ENCODE assay signal across 27 cellular contexts in the genomic region with DNA sequence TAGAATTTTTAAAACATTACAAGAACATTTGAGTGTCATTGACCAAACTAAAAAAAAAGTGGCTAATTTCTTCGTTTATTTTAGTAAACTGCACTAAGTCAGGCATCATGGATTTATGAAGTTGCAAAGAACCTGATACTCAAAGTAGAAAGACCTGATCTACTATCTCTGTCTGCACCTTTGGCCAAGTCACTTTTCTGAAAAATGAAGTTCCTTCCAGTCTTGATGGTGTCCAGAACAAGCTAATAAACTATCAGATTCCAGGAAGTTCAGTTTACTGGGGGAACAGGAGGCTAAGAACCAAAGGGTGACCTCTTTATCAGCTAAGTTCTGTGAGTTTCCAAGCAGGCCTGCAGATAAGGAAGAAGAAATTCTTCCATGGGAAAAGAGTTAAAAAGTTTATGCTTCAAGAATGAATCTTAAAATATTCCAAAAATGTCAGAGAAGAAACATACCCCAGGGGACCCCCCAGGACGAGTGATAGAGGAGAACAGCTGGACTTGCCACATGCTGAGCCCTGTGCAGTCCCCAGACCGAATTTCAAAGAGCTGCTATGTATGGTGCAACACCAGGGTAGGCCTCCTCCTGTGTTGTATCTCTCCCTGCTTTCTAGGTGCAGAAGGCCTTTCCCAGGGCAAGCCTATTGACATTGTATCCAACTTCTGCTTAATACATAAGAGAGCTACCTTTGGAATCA.
DNase-seq lines count a peak whose midpoint lies in the region; ATAC-seq, FAIRE-seq and TF ChIP-seq lines count a peak whose summit lies in the region.
"Had no signal": no experiment of that assay in that cellular context is flagged by ENCODE, and none has a peak within 500 bp of the region (broad histone marks: within the 10 kb centered on the region; RNA-seq: fewer than 3 reads in every experiment).

No MANE protein-coding gene starts in this region.

- no peak for TF ChIP-seq RAD21 in HepG2 (CRISPR knock-in tag; IDR thresholded peaks at IDR 0.05)

- H3K4me3 ChIP-seq in cardiac muscle cell (no peak overlapping the region), right atrium auricular region (no peak overlapping the region), brain microvascular endothelial cell (ENCODE audit: low read depth, low read length) (no peak overlapping the region), HepG2 (replicated peaks in 1 of 3; ENCODE audit: insufficient read depth in 1 of 3, low read depth in 2 of 3, low read length in 3 of 3) (no peak overlapping the region), thyroid gland (replicated peaks in 1 of 3) (no peak overlapping the region), esophagus squamous epithelium (no peak overlapping the region), dorsolateral prefrontal cortex (no peak overlapping the region)
- H3K4me3 ChIP-seq: breast epithelium, right lobe of liver, SK-N-MC had no signal

- BruUV-seq in HepG2 (replicated peaks; lab: Mats Ljungman, UMichigan), result no TSS peak

- H3K36me3 ChIP-seq in cardiac muscle cell (no peaks in the 10 kb centered on the region), right atrium auricular region (no peaks in the 10 kb centered on the region), brain microvascular endothelial cell (replicated peaks) (no peaks in the 10 kb centered on the region), HepG2 (replicated peaks in 1 of 2; ENCODE audit: control insufficient read depth in 1 of 2, insufficient read depth in 2 of 2, low read length in 2 of 2) (no peaks in the 10 kb centered on the region), thyroid gland (no peaks in the 10 kb centered on the region), esophagus squamous epithelium (no peaks in the 10 kb centered on the region)
- H3K36me3 ChIP-seq: breast epithelium, right lobe of liver had no signal

- CTCF ChIA-PET in HepG2 (lab: Yijun Ruan, JAX; ENCODE audit: low intra/inter-chr PET ratio, low total read pairs), result no interaction called here

- in situ Hi-C loops in brain microvascular endothelial cell (cut with HindIII; ENCODE audit: low pct_ligation_motif_present, low sequenced_read_pairs), result no loop called here
- in situ Hi-C loops in HepG2 (cut with HindIII; ENCODE audit: extremely low pct_ligation_motif_present, low pct_unique_long_range_greater_than_20kb), result no loop called here

- TF ChIP-seq POLR2A in HepG2 (IDR thresholded peaks at IDR 0.05; ENCODE audit: insufficient read depth in 1 of 2, low read depth in 2 of 2, low read length in 2 of 2) (no peak), thyroid gland (IDR thresholded peaks at IDR 0.05) (no peak), esophagus squamous epithelium (IDR thresholded peaks at IDR 0.05) (no peak)

- DNase-seq in cardiac muscle cell (ENCODE audit: low read depth in 1 of 2, low spot score in 1 of 2) (peak; percentile 3 to 82), right atrium auricular region (ENCODE audit: low spot score) (no peak), brain microvascular endothelial cell (peak; percentile 41), HepG2 (ENCODE audit: low spot score) (no peak), thyroid gland (no peak), esophagus squamous epithelium (lab: John Stamatoyannopoulos, UW) (no peak), KG1 (lab: John Stamatoyannopoulos, UW) (no peak), dorsolateral prefrontal cortex (no peak)
- DNase-seq: activated B cell treated with CpG ODN at 0.5 μM for 24 hours; activated CD4-positive, alpha-beta memory T cell treated with anti-CD3 and anti-CD28 coated beads for 36 hours; activated effector memory CD4-positive, alpha-beta T cell treated with anti-CD3 and anti-CD28 coated beads, Interleukin-2, amount 50 U/mL, for 16 hours; COR-L47; dermis blood vessel endothelial cell; foreskin keratinocyte; H7; hypothalamus; naive B cell; NCI-H1436; NCI-H510A treated with DMSO at 0.1 percent for 48 hours; right lobe of liver; substantia nigra had no signal

- H3K79me2 ChIP-seq in HepG2 (ENCODE audit: insufficient read depth, low read length), result no peaks in the 10 kb centered on the region

- FAIRE-seq in HepG2 (lab: Jason Lieb, UNC), result no peak
- FAIRE-seq: endothelial cell of umbilical vein, islet of Langerhans, urothelium cell line had no signal

- H3K27ac ChIP-seq in cardiac muscle cell (no peak overlapping the region), right atrium auricular region (no peak overlapping the region), brain microvascular endothelial cell (no peak overlapping the region), HepG2 (ENCODE audit: extremely low read length, insufficient read depth, low read length) (no peak overlapping the region), thyroid gland (peak overlapping the region; percentile 35 to 69 (median 43)), esophagus squamous epithelium (no peak overlapping the region), dorsolateral prefrontal cortex (no peak overlapping the region)
- H3K27ac ChIP-seq: breast epithelium, foreskin keratinocyte, right lobe of liver, SK-N-MC had no signal

- H3K9me3 ChIP-seq in cardiac muscle cell (ENCODE audit: low read depth) (no peaks in the 10 kb centered on the region), right atrium auricular region (no peaks in the 10 kb centered on the region), HepG2 (ENCODE audit: low read length) (no peaks in the 10 kb centered on the region), thyroid gland (no peaks in the 10 kb centered on the region), esophagus squamous epithelium (no peaks in the 10 kb centered on the region)
- H3K9me3 ChIP-seq: breast epithelium, right lobe of liver had no signal

- peak; percentile 53 for ATAC-seq in HepG2
- ATAC-seq: foreskin keratinocyte, Panc1 had no signal

- H3K27me3 ChIP-seq in cardiac muscle cell (no peaks in the 10 kb centered on the region), right atrium auricular region (no peaks in the 10 kb centered on the region), brain microvascular endothelial cell (replicated peaks) (no peaks in the 10 kb centered on the region), HepG2 (ENCODE audit: control insufficient read depth in 1 of 2, insufficient read depth in 2 of 2, low read length in 2 of 2) (0 out of 5 replicates have a peak, but pooled peaks cover 0 to 7% of the 10 kb centered on the region in 2 experiments), thyroid gland (no peaks in the 10 kb centered on the region), esophagus squamous epithelium (no peaks in the 10 kb centered on the region), dorsolateral prefrontal cortex (no peaks in the 10 kb centered on the region)
- H3K27me3 ChIP-seq: breast epithelium, foreskin keratinocyte, right lobe of liver had no signal

- WGBS in HepG2 (ENCODE audit: low lambda C conversion rate), result 1% methylated on average over 3 of the region's 3 CpGs
- WGBS in thyroid gland, 2 donors, result 47 to 56% methylated on average over 3 of the region's 3 CpGs
- 37 to 44% methylated on average over 3 of the region's 3 CpGs for WGBS in esophagus squamous epithelium, 2 donors

- no peak overlapping the region for H3K9ac ChIP-seq in HepG2 (ENCODE audit: insufficient read depth, low read depth, low read length)

- H3K4me2 ChIP-seq in HepG2 (ENCODE audit: low read depth, low read length), result no peak overlapping the region

- no peak overlapping the region for H2AFZ ChIP-seq in HepG2 (ENCODE audit: low read length)

- POLR2A ChIA-PET in HepG2 (lab: Yijun Ruan, JAX), result interaction anchor here (2.4 kb wide), 1 partner anchor 73 kb away, joined by 7 read pairs; a partner anchor contains a TSS

- intact Hi-C loops in HepG2 (cut with micrococcal nuclease; ENCODE audit: unreplicated experiment), result no loop called here
- intact Hi-C loops in thyroid gland (cut with DNase I), result no loop called here
- intact Hi-C loops in esophagus squamous epithelium (cut with DNase I), result no loop called here
- intact Hi-C loops in dorsolateral prefrontal cortex (cut with DNase I), result no loop called here

- peaks cover 3% of the 10 kb centered on the region for H3K4me1 ChIP-seq in cardiac muscle cell (ENCODE audit: low read depth)
- H3K4me1 ChIP-seq in right atrium auricular region, result no peaks in the 10 kb centered on the region
- peaks cover 28% of the 10 kb centered on the region for H3K4me1 ChIP-seq in HepG2 (ENCODE audit: insufficient read depth, low read length)
- H3K4me1 ChIP-seq in thyroid gland, result peaks cover 16 to 30% of the 10 kb centered on the region in 2 donors
- H3K4me1 ChIP-seq in esophagus squamous epithelium, result peaks cover 0 to 5% (median 0%) of the 10 kb centered on the region in 3 donors
- H3K4me1 ChIP-seq: breast epithelium, foreskin keratinocyte had no signal

- H4K20me1 ChIP-seq in HepG2 (ENCODE audit: insufficient read depth, low read length), result no peaks in the 10 kb centered on the region

- TF ChIP-seq EP300 in HepG2 (IDR thresholded peaks at IDR 0.05; ENCODE audit: low read depth in 2 of 2, low read length in 2 of 2) (no peak), HepG2 (CRISPR knock-in tag; IDR thresholded peaks at IDR 0.05; ENCODE audit: borderline replicate concordance) (no peak)

- TF ChIP-seq CTCF in cardiac muscle cell (IDR thresholded peaks at IDR 0.05; ENCODE audit: low read depth, low read length) (no peak), right atrium auricular region (IDR thresholded peaks at IDR 0.05) (no peak), brain microvascular endothelial cell (IDR thresholded peaks at IDR 0.05; ENCODE audit: low read depth, low read length, missing control alignments) (no peak), HepG2 (CRISPR knock-in tag; IDR thresholded peaks at IDR 0.05) (no peak), thyroid gland (IDR thresholded peaks at IDR 0.05) (no peak), esophagus squamous epithelium (IDR thresholded peaks at IDR 0.05) (no peak), dorsolateral prefrontal cortex (IDR thresholded peaks at IDR 0.05 in 54 of 56, conservative IDR thresholded peaks at IDR 0.05 in 2 of 56; ENCODE audit: low read depth in 1 of 56, partially characterized antibody in 56 of 56) (no peak)

TF ChIP-seq in HepG2, 621 proteins besides CTCF, POLR2A, EP300 and RAD21 (continues in another document):
- TF ChIP-seq BCL6 (CRISPR knock-in tag; IDR thresholded peaks at IDR 0.05) (peak; percentile 87), ZNF331 (CRISPR knock-in tag; IDR thresholded peaks at IDR 0.05) (no peak)
- TF ChIP-seq, protein P1, sequence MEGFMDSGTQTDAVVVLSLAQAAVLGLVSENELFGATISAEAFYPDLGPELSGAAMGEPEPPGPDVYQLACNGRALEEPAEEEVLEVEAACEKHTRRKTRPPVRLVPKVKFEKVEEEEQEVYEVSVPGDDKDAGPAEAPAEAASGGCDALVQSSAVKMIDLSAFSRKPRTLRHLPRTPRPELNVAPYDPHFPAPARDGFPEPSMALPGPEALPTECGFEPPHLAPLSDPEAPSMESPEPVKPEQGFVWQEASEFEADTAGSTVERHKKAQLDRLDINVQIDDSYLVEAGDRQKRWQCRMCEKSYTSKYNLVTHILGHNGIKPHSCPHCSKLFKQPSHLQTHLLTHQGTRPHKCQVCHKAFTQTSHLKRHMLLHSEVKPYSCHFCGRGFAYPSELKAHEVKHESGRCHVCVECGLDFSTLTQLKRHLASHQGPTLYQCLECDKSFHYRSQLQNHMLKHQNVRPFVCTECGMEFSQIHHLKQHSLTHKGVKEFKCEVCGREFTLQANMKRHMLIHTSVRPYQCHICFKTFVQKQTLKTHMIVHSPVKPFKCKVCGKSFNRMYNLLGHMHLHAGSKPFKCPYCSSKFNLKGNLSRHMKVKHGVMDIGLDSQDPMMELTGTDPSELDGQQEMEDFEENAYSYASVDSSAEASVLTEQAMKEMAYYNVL (CRISPR knock-in tag; IDR thresholded peaks at IDR 0.05; ENCODE audit: borderline replicate concordance), result no peak

Comparison
In these comparisons a context has a peak if more than half of its experiments do, and no peak if none do; other contexts are left out.
1. DNase-seq: peak in cardiac muscle cell (2 of 2) and brain microvascular endothelial cell (single experiment); none in right atrium auricular region (single experiment), HepG2 (single experiment), thyroid gland (0 of 2), esophagus squamous epithelium (single experiment), KG1 (single experiment) and dorsolateral prefrontal cortex (0 of 10).
2. H3K27ac ChIP-seq: peak in thyroid gland (3 of 3); none in cardiac muscle cell (single experiment), right atrium auricular region (0 of 2), brain microvascular endothelial cell (single experiment), HepG2 (single experiment), esophagus squamous epithelium (0 of 4) and dorsolateral prefrontal cortex (0 of 59).